ENCODE assay signal across 10 cellular contexts in the genomic region with DNA sequence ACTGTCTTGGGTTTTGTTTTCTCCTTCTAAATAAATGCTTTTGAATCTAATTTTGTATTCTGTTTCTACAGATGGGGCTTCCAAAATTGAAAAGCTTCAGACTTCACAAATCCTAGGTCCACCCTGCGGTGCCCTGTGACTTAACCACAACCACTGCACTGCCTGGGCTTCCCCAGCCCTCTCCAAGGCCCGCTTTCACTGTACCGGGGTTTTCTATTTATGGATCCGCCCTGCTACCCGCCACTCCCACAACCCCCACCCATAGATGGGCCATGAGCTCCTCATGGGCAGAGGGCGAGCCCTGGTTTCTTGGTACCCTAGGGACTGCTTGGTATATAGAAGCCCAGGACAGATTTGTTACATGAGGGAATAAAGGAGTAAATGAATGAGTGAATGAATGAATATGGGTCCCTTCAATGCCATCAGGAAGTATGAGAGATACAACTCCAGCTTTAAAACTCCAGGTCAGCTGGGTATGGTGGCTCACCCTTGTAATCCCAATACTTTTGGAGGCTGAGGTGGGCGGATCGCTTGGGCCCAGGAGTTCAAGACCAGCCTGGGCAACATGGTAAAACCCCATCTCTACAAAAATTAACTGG. TPM values are rescaled to one million over a fixed set of nuclear protein-coding genes. Genes with fewer than 3 reads are reported as not detected.
DNase-seq lines count a peak whose midpoint lies in the region; ATAC-seq and TF ChIP-seq lines count a peak whose summit lies in the region.
"Had no signal": no experiment of that assay in that cellular context is flagged by ENCODE, and none has a peak within 500 bp of the region (broad histone marks: within the 10 kb centered on the region; RNA-seq: fewer than 3 reads in every experiment).

No MANE protein-coding gene starts in this region.

- no peak for TF ChIP-seq POLR2A in testis (IDR thresholded peaks at IDR 0.05)

- peaks cover 70 to 79% (median 76%) of the 10 kb centered on the region in 3 donors for H3K4me1 Mint-ChIP-seq in CD8-positive, alpha-beta memory T cell
- peaks cover 73% of the 10 kb centered on the region for H3K4me1 Mint-ChIP-seq in memory B cell

- peak; percentile 30 for ATAC-seq in HG02943 (IDR thresholded peaks at IDR 0.05; ENCODE audit: low read depth, unreplicated experiment)
- ATAC-seq in memory B cell (ENCODE audit: low read depth), result peak; percentile 22
- no peak for ATAC-seq in HG03280 (IDR thresholded peaks at IDR 0.05; ENCODE audit: unreplicated experiment)

- peak overlapping the region in 7 of 8 donors; percentile 21 to 95 (median 56) for H3K27ac Mint-ChIP-seq in CD8-positive, alpha-beta memory T cell
- peak overlapping the region; percentile 100 for H3K27ac Mint-ChIP-seq in memory B cell

- CTCF ChIA-PET in CD8-positive, alpha-beta memory T cell (lab: Charles Lee), result interaction anchor here (0.8 to 1.5 kb wide), 2 partner anchors 21 to 91 kb away, joined by 3 read pairs; no protein-coding TSS in a partner anchor

- H3K9me3 ChIP-seq in CD8-positive, alpha-beta memory T cell (ENCODE audit: low read length), result no peaks in the 10 kb centered on the region
- no peaks in the 10 kb centered on the region for H3K9me3 ChIP-seq in testis

- DNase-seq in CD8-positive, alpha-beta memory T cell, result no peak
- DNase-seq in memory B cell (ENCODE audit: low spot score in 2 of 2) (no peak), NCI-H1436 treated with DMSO at 0.1 percent for 48 hours (lab: John Stamatoyannopoulos, UW) (no peak), NCI-H1694 (lab: John Stamatoyannopoulos, UW) (no peak), testis (no peak)
- DNase-seq: NCI-H82 had no signal

- no peaks in the 10 kb centered on the region for H3K36me3 Mint-ChIP-seq in CD8-positive, alpha-beta memory T cell
- H3K36me3 Mint-ChIP-seq in memory B cell, result no peaks in the 10 kb centered on the region

- no peak overlapping the region for H3K27ac ChIP-seq in CD8-positive, alpha-beta memory T cell (ENCODE audit: low read depth, low read length)
- peak overlapping the region; percentile 98; the same call in 1 of the 2 replicates for H3K27ac ChIP-seq in VCaP
- no peak overlapping the region for H3K27ac ChIP-seq in testis
- H3K27ac ChIP-seq: epithelial cell of prostate had no signal

- no peaks in the 10 kb centered on the region for H3K9me3 Mint-ChIP-seq in CD8-positive, alpha-beta memory T cell
- H3K9me3 Mint-ChIP-seq in memory B cell, result no peaks in the 10 kb centered on the region

- H3K27me3 ChIP-seq in CD8-positive, alpha-beta memory T cell (ENCODE audit: insufficient read depth, low read length, poor library complexity, severe bottlenecking), result no peaks in the 10 kb centered on the region
- no peaks in the 10 kb centered on the region for H3K27me3 ChIP-seq in testis

- peak overlapping the region in 5 of 7 donors; percentile 19 to 87 (median 70) for H3K4me3 Mint-ChIP-seq in CD8-positive, alpha-beta memory T cell
- peak overlapping the region; percentile 44 for H3K4me3 Mint-ChIP-seq in memory B cell

- POLR2A ChIA-PET in CD8-positive, alpha-beta memory T cell (lab: Charles Lee), result interaction anchor here (0.7 kb wide), 1 partner anchor 1277 kb away, joined by 3 read pairs; no protein-coding TSS in a partner anchor

- intact Hi-C loops in testis (cut with DNase I; ENCODE audit: low total_unique reads), result no loop called here

- no peaks in the 10 kb centered on the region for H3K36me3 ChIP-seq in CD8-positive, alpha-beta memory T cell (ENCODE audit: insufficient read depth, low read length)
- no peaks in the 10 kb centered on the region for H3K36me3 ChIP-seq in testis (ENCODE audit: low read depth, missing control alignments)

- H3K4me1 ChIP-seq in CD8-positive, alpha-beta memory T cell (ENCODE audit: insufficient read depth, low read length), result peaks cover 58% of the 10 kb centered on the region
- H3K4me1 ChIP-seq in testis, result no peaks in the 10 kb centered on the region

- no peaks in the 10 kb centered on the region for H3K27me3 Mint-ChIP-seq in CD8-positive, alpha-beta memory T cell
- H3K27me3 Mint-ChIP-seq in memory B cell, result no peaks in the 10 kb centered on the region

- WGBS in testis, 2 donors, result 73 to 85% methylated on average over 8 of the region's 8 CpGs

- no peak overlapping the region for H3K4me3 ChIP-seq in CD8-positive, alpha-beta memory T cell (ENCODE audit: low read length)
- H3K4me3 ChIP-seq in testis, result no peak overlapping the region

- TF ChIP-seq CTCF in VCaP (conservative IDR thresholded peaks at IDR 0.05) (no peak), testis (IDR thresholded peaks at IDR 0.05) (no peak)

RNA-seq across cellular contexts. Expression of gene NEK6, which starts 39.8 kb away (rescaled TPM):
- 10 to 100 TPM; 63.0 to 66.0 TPM for total RNA-seq in CD8-positive, alpha-beta memory T cell
- 9.5 TPM for polyA plus RNA-seq in CD8-positive, alpha-beta memory T cell
- total RNA-seq in testis, result 10 to 100 TPM; 11.5 to 21.4 TPM
- 21.5 TPM for polyA plus RNA-seq in testis (ENCODE audit: insufficient read depth, low read depth, low replicate concordance)
